8 cellular contexts compared by ENCODE assay signal in genomic region chr4:178192611-178193010, GRCh38.
"Had no signal": no experiment of that assay in that cellular context is flagged by ENCODE, and none has a peak within 500 bp of the region (broad histone marks: within the 10 kb centered on the region; RNA-seq: fewer than 3 reads in every experiment).

No MANE protein-coding gene starts in this region.

- H3K4me3 Mint-ChIP-seq: H9, IgD-negative memory B cell had no signal

- H3K36me3 Mint-ChIP-seq: IgD-negative memory B cell had no signal

- H3K27ac Mint-ChIP-seq: H9, IgD-negative memory B cell had no signal

- H3K9ac ChIP-seq: GM23248 had no signal

- H3K27ac ChIP-seq: GM23248, HL-60 had no signal

- H2AFZ ChIP-seq: GM23248 had no signal

- H3K4me3 ChIP-seq: GM23248 had no signal

- H3K4me1 Mint-ChIP-seq: H9, IgD-negative memory B cell had no signal

- FAIRE-seq: H54 had no signal

- DNase-seq: GM23248, GOT3, H9, HCEC 1CT, KG1 had no signal
